Comparison of ENCODE assay signal across 13 cellular contexts in the genomic region with DNA sequence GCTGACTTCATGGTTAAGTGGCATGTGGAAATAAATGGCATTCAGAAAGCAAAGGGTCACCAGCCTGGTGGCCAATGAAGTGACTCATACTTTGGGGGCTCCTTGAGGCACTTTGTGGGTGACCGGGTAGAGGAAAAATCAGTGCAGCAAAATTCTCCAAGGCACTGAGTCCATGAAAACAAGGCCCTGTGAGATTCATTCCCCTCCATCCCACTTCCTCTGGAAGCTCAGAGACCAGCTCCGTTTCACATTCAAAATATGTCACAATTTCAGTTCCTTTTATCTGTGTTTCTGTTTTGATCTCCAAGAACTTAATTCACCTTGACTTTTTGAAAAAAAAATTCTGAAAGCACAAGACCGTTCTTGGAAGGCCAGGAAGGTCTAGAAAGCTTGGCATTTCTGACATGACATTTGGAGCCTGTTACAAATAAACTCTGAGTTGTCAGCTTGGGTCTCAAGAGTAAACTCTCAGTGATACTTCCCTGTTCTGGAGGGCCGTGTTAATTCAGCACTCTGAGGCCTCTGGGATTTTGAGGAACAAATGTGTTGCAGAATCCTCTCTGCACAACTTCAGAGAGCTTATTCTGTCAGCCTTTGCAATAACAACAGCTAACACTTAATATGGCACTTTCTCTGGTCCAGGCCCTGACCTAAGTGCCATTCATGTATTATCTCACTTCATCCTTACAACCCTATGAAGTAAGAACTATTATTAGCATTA. TPM values are rescaled to one million over a fixed set of nuclear protein-coding genes. Genes with fewer than 3 reads are reported as not detected.
DNase-seq lines count a peak whose midpoint lies in the region; ATAC-seq and TF ChIP-seq lines count a peak whose summit lies in the region.
"Had no signal": no experiment of that assay in that cellular context is flagged by ENCODE, and none has a peak within 500 bp of the region (broad histone marks: within the 10 kb centered on the region; RNA-seq: fewer than 3 reads in every experiment).

No MANE protein-coding gene starts in this region.

- no peaks in the 10 kb centered on the region for H3K27me3 ChIP-seq in neural progenitor cell
- H3K27me3 ChIP-seq: uterus had no signal

- no peak overlapping the region for H3K4me3 Mint-ChIP-seq in effector memory CD8-positive, alpha-beta T cell
- no peak overlapping the region for H3K4me3 Mint-ChIP-seq in activated T-cell treated with anti-CD3 and anti-CD28 coated beads, Interleukin-2, amount 50 U/mL, for 24 hours
- H3K4me3 Mint-ChIP-seq in neural progenitor cell = no peak overlapping the region

- no peaks in the 10 kb centered on the region for H3K27me3 Mint-ChIP-seq in effector memory CD8-positive, alpha-beta T cell
- no peaks in the 10 kb centered on the region for H3K27me3 Mint-ChIP-seq in activated T-cell treated with anti-CD3 and anti-CD28 coated beads, Interleukin-2, amount 50 U/mL, for 24 hours
- no peaks in the 10 kb centered on the region for H3K27me3 Mint-ChIP-seq in neural progenitor cell (ENCODE audit: insufficient read depth, low read depth)

- no peaks in the 10 kb centered on the region for H3F3A ChIP-seq in neural progenitor cell (ENCODE audit: low read depth)

- H3K79me2 ChIP-seq in neural progenitor cell (ENCODE audit: low read depth) = no peaks in the 10 kb centered on the region

- no peak for TF ChIP-seq CTCF in neural progenitor cell (IDR thresholded peaks at IDR 0.05)

- no peak overlapping the region for H3K4me2 ChIP-seq in neural progenitor cell

- no peak for DNase-seq in effector memory CD8-positive, alpha-beta T cell
- DNase-seq in retina = peak; percentile 19
- DNase-seq in activated T-cell treated with anti-CD3 and anti-CD28 coated beads, Interleukin-2, amount 50 U/mL, for 24 hours = no peak
- DNase-seq in HEK293T (ENCODE audit: extremely low spot score) = no peak
- no peak for DNase-seq in neural progenitor cell (ENCODE audit: low spot score)
- no peak for DNase-seq in dedifferentiated amniotic fluid mesenchymal stem cell (ENCODE audit: extremely low spot score)
- DNase-seq: activated CD8-positive, alpha-beta memory T cell treated with anti-CD3 and anti-CD28 coated beads, Interleukin-2, amount 50 U/mL, for 4 hours; DMS 273 treated with DMSO at 0.1 percent for 48 hours; foreskin fibroblast; NCI-H2029 treated with DMSO at 0.1 percent for 48 hours; uterus had no signal

- POLR2A ChIA-PET in HEK293T (lab: Yijun Ruan, JAX) = no interaction called here

- peaks cover 1 to 2% of the 10 kb centered on the region in 2 donors for H3K9me3 Mint-ChIP-seq in effector memory CD8-positive, alpha-beta T cell
- H3K9me3 Mint-ChIP-seq in activated T-cell treated with anti-CD3 and anti-CD28 coated beads, Interleukin-2, amount 50 U/mL, for 24 hours = peaks cover 20% of the 10 kb centered on the region
- H3K9me3 Mint-ChIP-seq in neural progenitor cell = peaks cover 1% of the 10 kb centered on the region

- peaks cover 13% of the 10 kb centered on the region for H3K4me1 ChIP-seq in neural progenitor cell
- H3K4me1 ChIP-seq: uterus had no signal

- CTCF ChIA-PET in HEK293T (lab: Yijun Ruan, JAX) = no interaction called here

- H3K27ac ChIP-seq in neural progenitor cell = no peak overlapping the region
- H3K27ac ChIP-seq: uterus had no signal

- H3K9me3 ChIP-seq in neural progenitor cell (ENCODE audit: low read depth) = no peaks in the 10 kb centered on the region
- H3K9me3 ChIP-seq: uterus had no signal

- no peaks in the 10 kb centered on the region for H4K20me1 ChIP-seq in neural progenitor cell (ENCODE audit: low read depth)

- H3K36me3 ChIP-seq in neural progenitor cell = no peaks in the 10 kb centered on the region
- H3K36me3 ChIP-seq: uterus had no signal

- peak overlapping the region; percentile 3 to 48 for H3K27ac Mint-ChIP-seq in effector memory CD8-positive, alpha-beta T cell
- no peak overlapping the region for H3K27ac Mint-ChIP-seq in activated T-cell treated with anti-CD3 and anti-CD28 coated beads, Interleukin-2, amount 50 U/mL, for 24 hours
- H3K27ac Mint-ChIP-seq in neural progenitor cell = no peak overlapping the region

- no peak overlapping the region for H3K4me3 ChIP-seq in neural progenitor cell
- H3K4me3 ChIP-seq: uterus had no signal

- no peaks in the 10 kb centered on the region for H3K36me3 Mint-ChIP-seq in effector memory CD8-positive, alpha-beta T cell (ENCODE audit: insufficient read depth)
- H3K36me3 Mint-ChIP-seq in activated T-cell treated with anti-CD3 and anti-CD28 coated beads, Interleukin-2, amount 50 U/mL, for 24 hours (ENCODE audit: low read depth) = peaks cover 5% of the 10 kb centered on the region
- H3K36me3 Mint-ChIP-seq in neural progenitor cell = no peaks in the 10 kb centered on the region

- H2AFZ ChIP-seq in neural progenitor cell (replicated peaks) = no peak overlapping the region

- ATAC-seq in GM18511 (IDR thresholded peaks at IDR 0.05; ENCODE audit: unreplicated experiment) (peak; percentile 62), HG03196 (IDR thresholded peaks at IDR 0.05; ENCODE audit: unreplicated experiment) (peak; percentile 60)
- ATAC-seq in effector memory CD8-positive, alpha-beta T cell (replicated peaks) = peak; percentile 27

- H3K4me1 Mint-ChIP-seq in effector memory CD8-positive, alpha-beta T cell (ENCODE audit: low read depth in 2 of 2) = peaks cover 0 to 21% of the 10 kb centered on the region in 2 donors
- peaks cover 34% of the 10 kb centered on the region for H3K4me1 Mint-ChIP-seq in activated T-cell treated with anti-CD3 and anti-CD28 coated beads, Interleukin-2, amount 50 U/mL, for 24 hours (ENCODE audit: low read depth)
- H3K4me1 Mint-ChIP-seq in neural progenitor cell = peaks cover 8% of the 10 kb centered on the region

- H3K9ac ChIP-seq in neural progenitor cell = no peak overlapping the region

TF ChIP-seq in HEK293T, 16 proteins besides CTCF, POLR2A, EP300 and RAD21:
- TF ChIP-seq HDGF (IDR thresholded peaks at IDR 0.05; ENCODE audit: borderline replicate concordance) = no peak

RNA-seq across cellular contexts. Expression of gene CYSLTR2, which starts 6.8 kb away (rescaled TPM):
- total RNA-seq in neural progenitor cell (ENCODE audit: low replicate concordance) = not detected in 2 replicates

Comparison
In these comparisons a context has a peak if more than half of its experiments do, and no peak if none do; other contexts are left out.
1. H3K27ac Mint-ChIP-seq: peak in effector memory CD8-positive, alpha-beta T cell (2 of 2); none in activated T-cell treated with anti-CD3 and anti-CD28 coated beads, Interleukin-2, amount 50 U/mL, for 24 hours (single experiment) and neural progenitor cell (single experiment).
2. Peak in every context shown above with its lines, with median percentiles within 50 percentile points of each other: ATAC-seq.